ENCODE assay signal across 8 cellular contexts in genomic region chr21:39182484-39183271, GRCh38. TPM values are rescaled to one million over a fixed set of nuclear protein-coding genes. Genes with fewer than 3 reads are reported as not detected.
DNase-seq lines count a peak whose midpoint lies in the region; ATAC-seq and TF ChIP-seq lines count a peak whose summit lies in the region.

No MANE protein-coding gene starts in this region.

- TSS peak; percentile 42 for BruUV-seq in MCF 10A (replicated peaks; lab: Mats Ljungman, UMichigan)

- H3K9ac ChIP-seq in MM.1S (ENCODE audit: low read length) = peak overlapping the region; percentile 88
- peak overlapping the region; percentile 78 to 84 for H3K9ac ChIP-seq in stomach smooth muscle (ENCODE audit: low read length in 2 of 2)

- CTCF ChIA-PET in MCF 10A (lab: Yijun Ruan, JAX) = no interaction called here

- no peaks in the 10 kb centered on the region for H3K9me2 ChIP-seq in MM.1S (replicated peaks; ENCODE audit: insufficient read depth, low read length)

- H3K4me3 Mint-ChIP-seq in MCF 10A (ENCODE audit: unreplicated experiment) = peak overlapping the region; percentile 99

- H3K27ac Mint-ChIP-seq in MCF 10A (ENCODE audit: low read depth, unreplicated experiment) = peak overlapping the region; percentile 95

- no peaks in the 10 kb centered on the region for H4K20me1 ChIP-seq in MM.1S (ENCODE audit: insufficient read depth, low read length)

- peaks cover 25% of the 10 kb centered on the region for H3F3A ChIP-seq in MM.1S (ENCODE audit: insufficient read depth, low read length)

- peaks cover 18% of the 10 kb centered on the region for H3K36me3 ChIP-seq in BE2C
- peaks cover 12% of the 10 kb centered on the region; the same call in 1 of the 2 replicates for H3K36me3 ChIP-seq in MM.1S (replicated peaks; ENCODE audit: insufficient read depth, low read length)
- H3K36me3 ChIP-seq in stomach smooth muscle (ENCODE audit: control insufficient read depth in 2 of 2, insufficient read depth in 2 of 2, low read length in 2 of 2) = peaks cover 0 to 2% of the 10 kb centered on the region in 2 donors

- no peaks in the 10 kb centered on the region for H3K27me3 Mint-ChIP-seq in MCF 10A (ENCODE audit: insufficient read depth, unreplicated experiment)

- DNase-seq in BE2C (no peak), MM.1S (peak; percentile 39), MCF 10A (ENCODE audit: unreplicated experiment) (peak; percentile 18), left colon (peak in 1 of 2 donors; percentile 29), DMS79 (lab: John Stamatoyannopoulos, UW) (no peak)

- H3K9me3 ChIP-seq in BE2C = no peaks in the 10 kb centered on the region
- no peaks in the 10 kb centered on the region for H3K9me3 ChIP-seq in MM.1S (replicated peaks; ENCODE audit: insufficient read depth, low read length)
- no peaks in the 10 kb centered on the region for H3K9me3 ChIP-seq in stomach smooth muscle (ENCODE audit: control insufficient read depth in 2 of 2, low read length in 2 of 2)

- TF ChIP-seq CTCF in BE2C (IDR thresholded peaks at IDR 0.05; ENCODE audit: low read depth, low read length) (no peak), MM.1S (IDR thresholded peaks at IDR 0.05; ENCODE audit: low read length) (no peak), MCF 10A (IDR thresholded peaks at IDR 0.05; ENCODE audit: unreplicated experiment) (no peak)

- no peaks in the 10 kb centered on the region for H3K9me3 Mint-ChIP-seq in MCF 10A (ENCODE audit: unreplicated experiment)

- no peaks in the 10 kb centered on the region for H3K4me1 ChIP-seq in BE2C
- H3K4me1 ChIP-seq in MM.1S (ENCODE audit: low read length) = peaks cover 30% of the 10 kb centered on the region
- peaks cover 9% of the 10 kb centered on the region for H3K4me1 ChIP-seq in stomach smooth muscle (ENCODE audit: control insufficient read depth, insufficient read depth, low read length)

- ATAC-seq in GM19328 (IDR thresholded peaks at IDR 0.05; ENCODE audit: unreplicated experiment) (peak; percentile 21), left colon (peak; percentile 9), GM18520 (IDR thresholded peaks at IDR 0.05; ENCODE audit: unreplicated experiment) (no peak)

- H3K27me3 ChIP-seq in BE2C (no peaks in the 10 kb centered on the region), MM.1S (replicated peaks; ENCODE audit: insufficient read depth, low read length) (no peaks in the 10 kb centered on the region), stomach smooth muscle (ENCODE audit: control insufficient read depth in 1 of 2, insufficient read depth in 2 of 2, low read length in 2 of 2) (no peaks in the 10 kb centered on the region)

- intact Hi-C loops in MCF 10A (cut with micrococcal nuclease) = loop anchor here (2.0 kb wide), 1 partner anchor 206 kb away; no protein-coding TSS in a partner anchor
- intact Hi-C loops in left colon (cut with DNase I, micrococcal nuclease) = loop anchor here in 1 of 2 donors (10.0 kb wide), 1 partner anchor 202 kb away; a partner anchor contains a TSS

- peaks cover 48% of the 10 kb centered on the region for H3K36me3 Mint-ChIP-seq in MCF 10A (ENCODE audit: insufficient read depth, unreplicated experiment)

- peak overlapping the region; percentile 92 for H3K4me3 ChIP-seq in BE2C (ENCODE audit: low read depth, low read length)
- peak overlapping the region; percentile 93 for H3K4me3 ChIP-seq in MM.1S (ENCODE audit: low read length)
- H3K4me3 ChIP-seq in stomach smooth muscle (ENCODE audit: low read length in 2 of 2) = peak overlapping the region; percentile 78 to 91

- peaks cover 33% of the 10 kb centered on the region for H3K4me1 Mint-ChIP-seq in MCF 10A (ENCODE audit: insufficient read depth, unreplicated experiment)

- POLR2A ChIA-PET in MCF 10A (lab: Yijun Ruan, JAX) = interaction anchor here (0.6 to 3.4 kb wide), 20 partner anchors 8 to 1915 kb away, joined by 3 to 30 read pairs (median 4); partner anchors contain the start of genes BRWD1, ETS2, HMGN1 and VPS26C

- peak overlapping the region; percentile 86 for H3K4me2 ChIP-seq in MM.1S (ENCODE audit: low read depth, low read length)

- H3K27ac ChIP-seq in MM.1S (ENCODE audit: low read length) (peak overlapping the region; percentile 78; the same call in 1 of the 2 replicates), stomach smooth muscle (ENCODE audit: low read length) (peak overlapping the region; percentile 84)

- H3K79me2 ChIP-seq in MM.1S (ENCODE audit: low read length) = peaks cover 43% of the 10 kb centered on the region

- peak overlapping the region; percentile 92 for H2AFZ ChIP-seq in MM.1S (ENCODE audit: low read length)

RNA-seq across cellular contexts. Expression of gene PSMG1, which starts 0.6 kb away (rescaled TPM):
- polyA plus RNA-seq in BE2C (2012; ENCODE audit: insufficient read depth, insufficient read length, low read depth) = 49.4 TPM
- 79.9 and 116 TPM in 2 replicates for total RNA-seq in MCF 10A (2022)
- total RNA-seq in left colon = 10 to 100 TPM; 31.8 to 40.6 TPM

Comparison
In these comparisons a context has a peak if more than half of its experiments do, and no peak if none do; other contexts are left out.
1. DNase-seq: peak in MM.1S (single experiment) and MCF 10A (single experiment); none in BE2C (single experiment) and DMS79 (single experiment).
2. Peak in every context shown above with its lines, with median percentiles within 50 percentile points of each other: H3K4me3 ChIP-seq.